In the genomic region with DNA sequence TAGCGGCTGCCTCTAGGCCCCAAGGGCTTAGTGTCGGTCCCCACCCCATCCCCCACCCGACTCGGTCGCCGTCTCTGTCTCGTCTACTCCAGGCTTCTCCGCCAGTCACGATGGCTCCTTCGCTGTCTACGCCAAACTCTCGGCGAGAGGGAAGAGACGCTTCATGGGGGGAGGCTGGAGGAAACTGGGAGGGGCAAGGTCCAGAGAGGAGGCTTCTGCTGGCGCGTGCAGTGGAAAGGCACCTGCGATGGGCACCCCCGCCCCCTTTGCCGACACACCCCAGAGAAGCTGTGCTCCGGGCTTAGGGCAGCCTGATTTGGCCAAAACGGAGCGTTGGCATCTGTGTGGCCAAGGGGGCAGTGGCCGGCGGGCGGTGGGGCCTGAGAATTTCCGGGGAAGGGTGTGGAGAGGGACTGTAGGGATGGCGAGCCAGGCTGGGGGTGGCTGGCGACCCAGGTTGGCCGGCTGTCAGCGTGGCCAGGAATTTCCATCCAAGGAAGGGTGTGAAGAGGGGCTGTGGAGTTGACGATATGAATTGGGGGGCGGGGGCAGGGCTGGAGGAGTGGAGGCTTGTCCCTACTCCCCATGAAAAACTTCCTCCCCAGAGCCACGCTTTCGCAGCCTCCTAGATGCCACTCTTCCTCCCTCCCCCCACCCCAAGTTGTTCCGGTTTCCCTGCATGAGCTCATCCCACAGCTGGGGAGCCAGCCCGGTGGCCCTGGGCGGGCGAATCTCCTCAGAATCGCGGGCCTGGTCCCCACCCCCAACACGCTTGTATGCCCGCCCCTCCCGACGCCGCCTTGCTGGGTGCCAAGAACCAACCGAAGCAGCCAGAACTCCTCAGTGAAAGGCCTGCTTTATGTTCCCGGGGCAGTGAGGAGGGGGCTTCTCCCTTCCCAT, we compare ENCODE assay signal across 1 cellular context.
A peak's percentile ranks its signal among the peaks of the same experiment; 100 is the strongest.
TF ChIP-seq lines count a peak whose summit lies in the region.

No MANE protein-coding gene starts in this region.

TF ChIP-seq in WTC11, 78 proteins besides CTCF, POLR2A, EP300 and RAD21 (continued from another document):
- TF ChIP-seq, protein P1, sequence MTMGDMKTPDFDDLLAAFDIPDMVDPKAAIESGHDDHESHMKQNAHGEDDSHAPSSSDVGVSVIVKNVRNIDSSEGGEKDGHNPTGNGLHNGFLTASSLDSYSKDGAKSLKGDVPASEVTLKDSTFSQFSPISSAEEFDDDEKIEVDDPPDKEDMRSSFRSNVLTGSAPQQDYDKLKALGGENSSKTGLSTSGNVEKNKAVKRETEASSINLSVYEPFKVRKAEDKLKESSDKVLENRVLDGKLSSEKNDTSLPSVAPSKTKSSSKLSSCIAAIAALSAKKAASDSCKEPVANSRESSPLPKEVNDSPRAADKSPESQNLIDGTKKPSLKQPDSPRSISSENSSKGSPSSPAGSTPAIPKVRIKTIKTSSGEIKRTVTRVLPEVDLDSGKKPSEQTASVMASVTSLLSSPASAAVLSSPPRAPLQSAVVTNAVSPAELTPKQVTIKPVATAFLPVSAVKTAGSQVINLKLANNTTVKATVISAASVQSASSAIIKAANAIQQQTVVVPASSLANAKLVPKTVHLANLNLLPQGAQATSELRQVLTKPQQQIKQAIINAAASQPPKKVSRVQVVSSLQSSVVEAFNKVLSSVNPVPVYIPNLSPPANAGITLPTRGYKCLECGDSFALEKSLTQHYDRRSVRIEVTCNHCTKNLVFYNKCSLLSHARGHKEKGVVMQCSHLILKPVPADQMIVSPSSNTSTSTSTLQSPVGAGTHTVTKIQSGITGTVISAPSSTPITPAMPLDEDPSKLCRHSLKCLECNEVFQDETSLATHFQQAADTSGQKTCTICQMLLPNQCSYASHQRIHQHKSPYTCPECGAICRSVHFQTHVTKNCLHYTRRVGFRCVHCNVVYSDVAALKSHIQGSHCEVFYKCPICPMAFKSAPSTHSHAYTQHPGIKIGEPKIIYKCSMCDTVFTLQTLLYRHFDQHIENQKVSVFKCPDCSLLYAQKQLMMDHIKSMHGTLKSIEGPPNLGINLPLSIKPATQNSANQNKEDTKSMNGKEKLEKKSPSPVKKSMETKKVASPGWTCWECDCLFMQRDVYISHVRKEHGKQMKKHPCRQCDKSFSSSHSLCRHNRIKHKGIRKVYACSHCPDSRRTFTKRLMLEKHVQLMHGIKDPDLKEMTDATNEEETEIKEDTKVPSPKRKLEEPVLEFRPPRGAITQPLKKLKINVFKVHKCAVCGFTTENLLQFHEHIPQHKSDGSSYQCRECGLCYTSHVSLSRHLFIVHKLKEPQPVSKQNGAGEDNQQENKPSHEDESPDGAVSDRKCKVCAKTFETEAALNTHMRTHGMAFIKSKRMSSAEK (CRISPR knock-in tag; IDR thresholded peaks at IDR 0.05; ENCODE audit: borderline replicate concordance): no peak
- no peak for TF ChIP-seq HMGA2 (CRISPR knock-in tag; IDR thresholded peaks at IDR 0.05)
- TF ChIP-seq, protein P2, sequence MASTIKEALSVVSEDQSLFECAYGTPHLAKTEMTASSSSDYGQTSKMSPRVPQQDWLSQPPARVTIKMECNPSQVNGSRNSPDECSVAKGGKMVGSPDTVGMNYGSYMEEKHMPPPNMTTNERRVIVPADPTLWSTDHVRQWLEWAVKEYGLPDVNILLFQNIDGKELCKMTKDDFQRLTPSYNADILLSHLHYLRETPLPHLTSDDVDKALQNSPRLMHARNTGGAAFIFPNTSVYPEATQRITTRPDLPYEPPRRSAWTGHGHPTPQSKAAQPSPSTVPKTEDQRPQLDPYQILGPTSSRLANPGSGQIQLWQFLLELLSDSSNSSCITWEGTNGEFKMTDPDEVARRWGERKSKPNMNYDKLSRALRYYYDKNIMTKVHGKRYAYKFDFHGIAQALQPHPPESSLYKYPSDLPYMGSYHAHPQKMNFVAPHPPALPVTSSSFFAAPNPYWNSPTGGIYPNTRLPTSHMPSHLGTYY (CRISPR knock-in tag; IDR thresholded peaks at IDR 0.05): no peak
- peak; percentile 49; the same call in 1 of the 2 replicates for TF ChIP-seq ZNF281 (CRISPR knock-in tag; IDR thresholded peaks at IDR 0.05)
- TF ChIP-seq, protein P3, sequence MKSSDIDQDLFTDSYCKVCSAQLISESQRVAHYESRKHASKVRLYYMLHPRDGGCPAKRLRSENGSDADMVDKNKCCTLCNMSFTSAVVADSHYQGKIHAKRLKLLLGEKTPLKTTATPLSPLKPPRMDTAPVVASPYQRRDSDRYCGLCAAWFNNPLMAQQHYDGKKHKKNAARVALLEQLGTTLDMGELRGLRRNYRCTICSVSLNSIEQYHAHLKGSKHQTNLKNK (CRISPR knock-in tag; IDR thresholded peaks at IDR 0.05): no peak
- TF ChIP-seq ZNF416 (CRISPR knock-in tag; IDR thresholded peaks at IDR 0.05): no peak
- no peak for TF ChIP-seq CREB1 (CRISPR knock-in tag; IDR thresholded peaks at IDR 0.05)
- TF ChIP-seq NFE2L1 (CRISPR knock-in tag; IDR thresholded peaks at IDR 0.05): no peak
- TF ChIP-seq FOXP4 (CRISPR knock-in tag; IDR thresholded peaks at IDR 0.05): peak; percentile 11; the same call in 1 of the 2 replicates
- no peak for TF ChIP-seq ZNF219 (CRISPR knock-in tag; IDR thresholded peaks at IDR 0.05; ENCODE audit: borderline replicate concordance)
- TF ChIP-seq GRHL2 (CRISPR knock-in tag; IDR thresholded peaks at IDR 0.05; ENCODE audit: insufficient replicate concordance, severe bottlenecking): no peak
- no peak for TF ChIP-seq ZNF671 (CRISPR knock-in tag; IDR thresholded peaks at IDR 0.05)
- TF ChIP-seq ZNF512 (CRISPR knock-in tag; IDR thresholded peaks at IDR 0.05; ENCODE audit: borderline replicate concordance): no peak
- no peak for TF ChIP-seq KAT7 (CRISPR knock-in tag; IDR thresholded peaks at IDR 0.05; ENCODE audit: borderline replicate concordance)
- no peak for TF ChIP-seq NR3C1 (CRISPR knock-in tag; conservative IDR thresholded peaks at IDR 0.05; ENCODE audit: low read depth)
- TF ChIP-seq, protein P4, sequence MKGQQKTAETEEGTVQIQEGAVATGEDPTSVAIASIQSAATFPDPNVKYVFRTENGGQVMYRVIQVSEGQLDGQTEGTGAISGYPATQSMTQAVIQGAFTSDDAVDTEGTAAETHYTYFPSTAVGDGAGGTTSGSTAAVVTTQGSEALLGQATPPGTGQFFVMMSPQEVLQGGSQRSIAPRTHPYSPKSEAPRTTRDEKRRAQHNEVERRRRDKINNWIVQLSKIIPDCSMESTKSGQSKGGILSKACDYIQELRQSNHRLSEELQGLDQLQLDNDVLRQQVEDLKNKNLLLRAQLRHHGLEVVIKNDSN (CRISPR knock-in tag; IDR thresholded peaks at IDR 0.05): peak; percentile 14; the same call in 1 of the 2 replicates
- TF ChIP-seq TCF7 (CRISPR knock-in tag; IDR thresholded peaks at IDR 0.05; ENCODE audit: low read depth): no peak
- no peak for TF ChIP-seq ZNF396 (CRISPR knock-in tag; IDR thresholded peaks at IDR 0.05; ENCODE audit: borderline replicate concordance)
- TF ChIP-seq ETV6 (CRISPR knock-in tag; IDR thresholded peaks at IDR 0.05): peak; percentile 83
- 0 out of 2 replicates have a peak, but pooled peaks have one; percentile 8 for TF ChIP-seq ARID4B (CRISPR knock-in tag; IDR thresholded peaks at IDR 0.05; ENCODE audit: borderline replicate concordance)
- TF ChIP-seq ZNF317 (CRISPR knock-in tag; IDR thresholded peaks at IDR 0.05; ENCODE audit: borderline replicate concordance, low read depth): no peak
- no peak for TF ChIP-seq MYBL2 (CRISPR knock-in tag; IDR thresholded peaks at IDR 0.05)
- no peak for TF ChIP-seq JAZF1 (CRISPR knock-in tag; IDR thresholded peaks at IDR 0.05)
